Comparison of ENCODE assay signal across 1 cellular context in the genomic region with DNA sequence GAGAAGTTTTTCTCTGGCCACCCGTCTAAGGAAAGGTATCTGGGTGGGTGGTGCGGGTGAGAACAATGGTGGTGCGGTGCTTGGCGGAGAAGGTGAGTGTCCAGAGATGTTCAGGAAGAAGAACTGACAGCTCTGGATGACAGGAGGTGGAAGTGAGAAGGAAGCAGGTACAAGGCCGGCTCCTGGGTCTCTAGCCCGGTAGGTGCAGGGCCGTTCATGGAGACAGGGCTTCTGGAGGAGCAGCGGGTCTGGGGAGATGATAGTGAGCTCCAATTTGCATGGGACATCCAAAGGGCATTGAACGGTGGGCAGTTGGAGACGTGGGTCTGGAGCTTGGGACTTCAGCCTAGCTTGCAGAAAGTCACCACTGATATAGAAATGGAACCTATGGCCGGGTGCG.
TF ChIP-seq lines count a peak whose summit lies in the region.

No MANE protein-coding gene starts in this region.

TF ChIP-seq in GM12878, 131 proteins besides CTCF, POLR2A, EP300 and RAD21:
- TF ChIP-seq, protein P1, sequence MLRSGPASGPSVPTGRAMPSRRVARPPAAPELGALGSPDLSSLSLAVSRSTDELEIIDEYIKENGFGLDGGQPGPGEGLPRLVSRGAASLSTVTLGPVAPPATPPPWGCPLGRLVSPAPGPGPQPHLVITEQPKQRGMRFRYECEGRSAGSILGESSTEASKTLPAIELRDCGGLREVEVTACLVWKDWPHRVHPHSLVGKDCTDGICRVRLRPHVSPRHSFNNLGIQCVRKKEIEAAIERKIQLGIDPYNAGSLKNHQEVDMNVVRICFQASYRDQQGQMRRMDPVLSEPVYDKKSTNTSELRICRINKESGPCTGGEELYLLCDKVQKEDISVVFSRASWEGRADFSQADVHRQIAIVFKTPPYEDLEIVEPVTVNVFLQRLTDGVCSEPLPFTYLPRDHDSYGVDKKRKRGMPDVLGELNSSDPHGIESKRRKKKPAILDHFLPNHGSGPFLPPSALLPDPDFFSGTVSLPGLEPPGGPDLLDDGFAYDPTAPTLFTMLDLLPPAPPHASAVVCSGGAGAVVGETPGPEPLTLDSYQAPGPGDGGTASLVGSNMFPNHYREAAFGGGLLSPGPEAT (IDR thresholded peaks at IDR 0.05; ENCODE audit: low read depth) = no peak
- TF ChIP-seq, protein P2, sequence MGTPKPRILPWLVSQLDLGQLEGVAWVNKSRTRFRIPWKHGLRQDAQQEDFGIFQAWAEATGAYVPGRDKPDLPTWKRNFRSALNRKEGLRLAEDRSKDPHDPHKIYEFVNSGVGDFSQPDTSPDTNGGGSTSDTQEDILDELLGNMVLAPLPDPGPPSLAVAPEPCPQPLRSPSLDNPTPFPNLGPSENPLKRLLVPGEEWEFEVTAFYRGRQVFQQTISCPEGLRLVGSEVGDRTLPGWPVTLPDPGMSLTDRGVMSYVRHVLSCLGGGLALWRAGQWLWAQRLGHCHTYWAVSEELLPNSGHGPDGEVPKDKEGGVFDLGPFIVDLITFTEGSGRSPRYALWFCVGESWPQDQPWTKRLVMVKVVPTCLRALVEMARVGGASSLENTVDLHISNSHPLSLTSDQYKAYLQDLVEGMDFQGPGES (IDR thresholded peaks at IDR 0.05) = no peak
- TF ChIP-seq SRF (IDR thresholded peaks at IDR 0.05; ENCODE audit: low read depth in 2 of 2, low read length in 2 of 2) = no peak
- TF ChIP-seq EED (IDR thresholded peaks at IDR 0.05; ENCODE audit: low read depth) = no peak
- no peak for TF ChIP-seq ZZZ3 (IDR thresholded peaks at IDR 0.05; ENCODE audit: control insufficient read depth, insufficient read length, low read depth)
- TF ChIP-seq RBBP5 (conservative IDR thresholded peaks at IDR 0.05) = no peak
- TF ChIP-seq NR2C2 (IDR thresholded peaks at IDR 0.05; ENCODE audit: borderline replicate concordance, control insufficient read depth, insufficient read length, low read depth) = no peak
- no peak for TF ChIP-seq GATAD2B (conservative IDR thresholded peaks at IDR 0.05; ENCODE audit: low read depth)
- no peak for TF ChIP-seq NR2F1 (conservative IDR thresholded peaks at IDR 0.05)
- no peak for TF ChIP-seq PML (IDR thresholded peaks at IDR 0.05; ENCODE audit: low read length)
- no peak for TF ChIP-seq ESRRA (IDR thresholded peaks at IDR 0.05; ENCODE audit: low read length)
- TF ChIP-seq, protein P3, sequence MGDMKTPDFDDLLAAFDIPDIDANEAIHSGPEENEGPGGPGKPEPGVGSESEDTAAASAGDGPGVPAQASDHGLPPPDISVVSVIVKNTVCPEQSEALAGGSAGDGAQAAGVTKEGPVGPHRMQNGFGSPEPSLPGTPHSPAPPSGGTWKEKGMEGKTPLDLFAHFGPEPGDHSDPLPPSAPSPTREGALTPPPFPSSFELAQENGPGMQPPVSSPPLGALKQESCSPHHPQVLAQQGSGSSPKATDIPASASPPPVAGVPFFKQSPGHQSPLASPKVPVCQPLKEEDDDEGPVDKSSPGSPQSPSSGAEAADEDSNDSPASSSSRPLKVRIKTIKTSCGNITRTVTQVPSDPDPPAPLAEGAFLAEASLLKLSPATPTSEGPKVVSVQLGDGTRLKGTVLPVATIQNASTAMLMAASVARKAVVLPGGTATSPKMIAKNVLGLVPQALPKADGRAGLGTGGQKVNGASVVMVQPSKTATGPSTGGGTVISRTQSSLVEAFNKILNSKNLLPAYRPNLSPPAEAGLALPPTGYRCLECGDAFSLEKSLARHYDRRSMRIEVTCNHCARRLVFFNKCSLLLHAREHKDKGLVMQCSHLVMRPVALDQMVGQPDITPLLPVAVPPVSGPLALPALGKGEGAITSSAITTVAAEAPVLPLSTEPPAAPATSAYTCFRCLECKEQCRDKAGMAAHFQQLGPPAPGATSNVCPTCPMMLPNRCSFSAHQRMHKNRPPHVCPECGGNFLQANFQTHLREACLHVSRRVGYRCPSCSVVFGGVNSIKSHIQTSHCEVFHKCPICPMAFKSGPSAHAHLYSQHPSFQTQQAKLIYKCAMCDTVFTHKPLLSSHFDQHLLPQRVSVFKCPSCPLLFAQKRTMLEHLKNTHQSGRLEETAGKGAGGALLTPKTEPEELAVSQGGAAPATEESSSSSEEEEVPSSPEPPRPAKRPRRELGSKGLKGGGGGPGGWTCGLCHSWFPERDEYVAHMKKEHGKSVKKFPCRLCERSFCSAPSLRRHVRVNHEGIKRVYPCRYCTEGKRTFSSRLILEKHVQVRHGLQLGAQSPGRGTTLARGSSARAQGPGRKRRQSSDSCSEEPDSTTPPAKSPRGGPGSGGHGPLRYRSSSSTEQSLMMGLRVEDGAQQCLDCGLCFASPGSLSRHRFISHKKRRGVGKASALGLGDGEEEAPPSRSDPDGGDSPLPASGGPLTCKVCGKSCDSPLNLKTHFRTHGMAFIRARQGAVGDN (IDR thresholded peaks at IDR 0.05) = no peak
- no peak for TF ChIP-seq MXI1 (IDR thresholded peaks at IDR 0.05; ENCODE audit: low read depth, low read length)
- TF ChIP-seq FOS (IDR thresholded peaks at IDR 0.05; ENCODE audit: borderline replicate concordance, extremely low read depth, insufficient read length) = no peak
- TF ChIP-seq MEF2A (IDR thresholded peaks at IDR 0.05; ENCODE audit: insufficient read depth, low read depth, low read length) = no peak
- no peak for TF ChIP-seq SIN3A (IDR thresholded peaks at IDR 0.05; ENCODE audit: low read depth, low read length)
- TF ChIP-seq, protein P4, sequence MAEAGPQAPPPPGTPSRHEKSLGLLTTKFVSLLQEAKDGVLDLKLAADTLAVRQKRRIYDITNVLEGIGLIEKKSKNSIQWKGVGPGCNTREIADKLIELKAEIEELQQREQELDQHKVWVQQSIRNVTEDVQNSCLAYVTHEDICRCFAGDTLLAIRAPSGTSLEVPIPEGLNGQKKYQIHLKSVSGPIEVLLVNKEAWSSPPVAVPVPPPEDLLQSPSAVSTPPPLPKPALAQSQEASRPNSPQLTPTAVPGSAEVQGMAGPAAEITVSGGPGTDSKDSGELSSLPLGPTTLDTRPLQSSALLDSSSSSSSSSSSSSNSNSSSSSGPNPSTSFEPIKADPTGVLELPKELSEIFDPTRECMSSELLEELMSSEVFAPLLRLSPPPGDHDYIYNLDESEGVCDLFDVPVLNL (IDR thresholded peaks at IDR 0.05; ENCODE audit: low read depth, low read length) = no peak
- TF ChIP-seq, protein P5, sequence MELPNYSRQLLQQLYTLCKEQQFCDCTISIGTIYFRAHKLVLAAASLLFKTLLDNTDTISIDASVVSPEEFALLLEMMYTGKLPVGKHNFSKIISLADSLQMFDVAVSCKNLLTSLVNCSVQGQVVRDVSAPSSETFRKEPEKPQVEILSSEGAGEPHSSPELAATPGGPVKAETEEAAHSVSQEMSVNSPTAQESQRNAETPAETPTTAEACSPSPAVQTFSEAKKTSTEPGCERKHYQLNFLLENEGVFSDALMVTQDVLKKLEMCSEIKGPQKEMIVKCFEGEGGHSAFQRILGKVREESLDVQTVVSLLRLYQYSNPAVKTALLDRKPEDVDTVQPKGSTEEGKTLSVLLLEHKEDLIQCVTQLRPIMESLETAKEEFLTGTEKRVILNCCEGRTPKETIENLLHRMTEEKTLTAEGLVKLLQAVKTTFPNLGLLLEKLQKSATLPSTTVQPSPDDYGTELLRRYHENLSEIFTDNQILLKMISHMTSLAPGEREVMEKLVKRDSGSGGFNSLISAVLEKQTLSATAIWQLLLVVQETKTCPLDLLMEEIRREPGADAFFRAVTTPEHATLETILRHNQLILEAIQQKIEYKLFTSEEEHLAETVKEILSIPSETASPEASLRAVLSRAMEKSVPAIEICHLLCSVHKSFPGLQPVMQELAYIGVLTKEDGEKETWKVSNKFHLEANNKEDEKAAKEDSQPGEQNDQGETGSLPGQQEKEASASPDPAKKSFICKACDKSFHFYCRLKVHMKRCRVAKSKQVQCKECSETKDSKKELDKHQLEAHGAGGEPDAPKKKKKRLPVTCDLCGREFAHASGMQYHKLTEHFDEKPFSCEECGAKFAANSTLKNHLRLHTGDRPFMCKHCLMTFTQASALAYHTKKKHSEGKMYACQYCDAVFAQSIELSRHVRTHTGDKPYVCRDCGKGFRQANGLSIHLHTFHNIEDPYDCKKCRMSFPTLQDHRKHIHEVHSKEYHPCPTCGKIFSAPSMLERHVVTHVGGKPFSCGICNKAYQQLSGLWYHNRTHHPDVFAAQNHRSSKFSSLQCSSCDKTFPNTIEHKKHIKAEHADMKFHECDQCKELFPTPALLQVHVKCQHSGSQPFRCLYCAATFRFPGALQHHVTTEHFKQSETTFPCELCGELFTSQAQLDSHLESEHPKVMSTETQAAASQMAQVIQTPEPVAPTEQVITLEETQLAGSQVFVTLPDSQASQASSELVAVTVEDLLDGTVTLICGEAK (IDR thresholded peaks at IDR 0.05; ENCODE audit: borderline replicate concordance) = no peak
- TF ChIP-seq, protein P6, sequence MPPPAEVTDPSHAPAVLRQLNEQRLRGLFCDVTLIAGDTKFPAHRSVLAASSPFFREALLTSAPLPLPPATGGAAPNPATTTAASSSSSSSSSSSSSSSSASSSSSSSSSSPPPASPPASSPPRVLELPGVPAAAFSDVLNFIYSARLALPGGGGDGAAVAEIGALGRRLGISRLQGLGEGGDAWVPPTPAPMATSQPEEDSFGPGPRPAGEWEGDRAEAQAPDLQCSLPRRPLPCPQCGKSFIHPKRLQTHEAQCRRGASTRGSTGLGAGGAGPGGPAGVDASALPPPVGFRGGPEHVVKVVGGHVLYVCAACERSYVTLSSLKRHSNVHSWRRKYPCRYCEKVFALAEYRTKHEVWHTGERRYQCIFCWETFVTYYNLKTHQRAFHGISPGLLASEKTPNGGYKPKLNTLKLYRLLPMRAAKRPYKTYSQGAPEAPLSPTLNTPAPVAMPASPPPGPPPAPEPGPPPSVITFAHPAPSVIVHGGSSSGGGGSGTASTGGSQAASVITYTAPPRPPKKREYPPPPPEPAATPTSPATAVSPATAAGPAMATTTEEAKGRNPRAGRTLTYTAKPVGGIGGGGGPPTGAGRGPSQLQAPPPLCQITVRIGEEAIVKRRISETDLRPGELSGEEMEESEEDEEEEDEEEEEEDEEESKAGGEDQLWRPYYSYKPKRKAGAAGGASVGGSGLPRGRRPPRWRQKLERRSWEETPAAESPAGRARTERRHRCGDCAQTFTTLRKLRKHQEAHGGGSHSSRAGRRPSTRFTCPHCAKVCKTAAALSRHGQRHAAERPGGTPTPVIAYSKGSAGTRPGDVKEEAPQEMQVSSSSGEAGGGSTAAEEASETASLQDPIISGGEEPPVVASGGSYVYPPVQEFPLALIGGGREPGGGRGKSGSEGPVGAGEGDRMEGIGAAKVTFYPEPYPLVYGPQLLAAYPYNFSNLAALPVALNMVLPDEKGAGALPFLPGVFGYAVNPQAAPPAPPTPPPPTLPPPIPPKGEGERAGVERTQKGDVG (CRISPR knock-in tag; IDR thresholded peaks at IDR 0.05) = no peak
- no peak for TF ChIP-seq ZNF217 (IDR thresholded peaks at IDR 0.05)
TF ChIP-seq in GM12878: peak in this region for 0.
